33 cellular contexts compared by ENCODE assay signal in the genomic region with DNA sequence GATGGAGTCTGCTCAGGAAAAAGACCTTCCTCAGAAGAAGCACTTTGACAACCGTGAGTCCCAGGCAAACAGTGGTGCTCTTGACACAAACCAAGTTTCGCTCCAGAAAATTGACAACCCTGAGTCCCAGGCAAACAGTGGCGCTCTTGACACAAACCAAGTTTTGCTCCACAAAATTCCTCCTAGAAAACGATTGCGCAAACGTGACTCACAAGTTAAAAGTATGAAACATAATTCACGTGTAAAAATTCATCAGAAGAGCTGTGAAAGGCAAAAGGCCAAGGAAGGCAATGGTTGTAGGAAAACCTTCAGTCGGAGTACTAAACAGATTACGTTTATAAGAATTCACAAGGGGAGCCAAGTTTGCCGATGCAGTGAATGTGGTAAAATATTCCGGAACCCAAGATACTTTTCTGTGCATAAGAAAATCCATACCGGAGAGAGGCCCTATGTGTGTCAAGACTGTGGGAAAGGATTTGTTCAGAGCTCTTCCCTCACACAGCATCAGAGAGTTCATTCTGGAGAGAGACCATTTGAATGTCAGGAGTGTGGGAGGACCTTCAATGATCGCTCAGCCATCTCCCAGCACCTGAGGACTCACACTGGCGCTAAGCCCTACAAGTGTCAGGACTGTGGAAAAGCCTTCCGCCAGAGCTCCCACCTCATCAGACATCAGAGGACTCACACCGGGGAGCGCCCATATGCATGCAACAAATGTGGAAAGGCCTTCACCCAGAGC. TPM values are rescaled to one million over a fixed set of nuclear protein-coding genes. Genes with fewer than 3 reads are reported as not detected.
DNase-seq lines count a peak whose midpoint lies in the region; ATAC-seq and TF ChIP-seq lines count a peak whose summit lies in the region.
"Had no signal": no experiment of that assay in that cellular context is flagged by ENCODE, and none has a peak within 500 bp of the region (broad histone marks: within the 10 kb centered on the region; RNA-seq: fewer than 3 reads in every experiment).

No MANE protein-coding gene starts in this region.

- CTCF ChIA-PET in HCT116 (lab: Charles Lee) = no interaction called here

- no TSS peak for BruUV-seq in HCT116 (replicated peaks; lab: Mats Ljungman, UMichigan)

- no peaks in the 10 kb centered on the region for H3K79me2 ChIP-seq in HCT116 (ENCODE audit: insufficient read depth, low read length)

- intact Hi-C loops in HCT116 (cut with micrococcal nuclease) = no loop called here

- no peaks in the 10 kb centered on the region for H3K9me2 ChIP-seq in HCT116 (ENCODE audit: insufficient read depth)

- H3K4me1 ChIP-seq in HCT116 (ENCODE audit: control insufficient read depth in 1 of 2, insufficient read depth in 2 of 2, low read length in 2 of 2) (no peaks in the 10 kb centered on the region), adipocyte (ENCODE audit: control insufficient read depth, insufficient read depth, low read length) (no peaks in the 10 kb centered on the region)
- H3K4me1 ChIP-seq: ascending aorta, esophagus muscularis mucosa, foreskin keratinocyte, SJCRH30, stomach, transverse colon had no signal

- TF ChIP-seq CTCF in HCT116 (IDR thresholded peaks at IDR 0.05 in 2 of 3, conservative IDR thresholded peaks at IDR 0.05 in 1 of 3; ENCODE audit: borderline replicate concordance in 1 of 3, insufficient read depth in 1 of 3, low read depth in 2 of 3, low read length in 2 of 3) (no peak), fibroblast of mammary gland (conservative IDR thresholded peaks at IDR 0.05; ENCODE audit: control insufficient read depth, insufficient read depth, low read depth, low read length) (no peak)

- TF ChIP-seq RAD21 in HCT116 (IDR thresholded peaks at IDR 0.05; ENCODE audit: low read depth) = no peak

- no peak overlapping the region for H3K4me2 ChIP-seq in HCT116 (ENCODE audit: low read length)

- DNase-seq in HCT116 (ENCODE audit: low read depth, low spot score) (no peak), adipocyte (ENCODE audit: low read depth) (no peak), fibroblast of mammary gland (ENCODE audit: low read depth) (peak; percentile 20), ureter (ENCODE audit: low spot score) (no peak), DMS 273 treated with DMSO at 0.1 percent for 48 hours (lab: John Stamatoyannopoulos, UW) (no peak)
- DNase-seq in NK-92 treated with Interleukin-12 subunit alpha and Interleukin-12 subunit beta, amount 100 ng/mL, for 24 hours (lab: John Stamatoyannopoulos, UW) = no peak
- DNase-seq: activated CD4-positive, alpha-beta T cell treated with anti-CD3 and anti-CD28 coated beads, Interleukin-2, amount 10 ng/mL, durations not matched to agents 7 days and 5 days; activated effector memory CD4-positive, alpha-beta T cell treated with anti-CD3 and anti-CD28 coated beads, Interleukin-2, amount 50 U/mL, for 16 hours; activated T-cell treated with anti-CD3 and anti-CD28 coated beads, Interleukin-2, amount 50 U/mL, for 24 hours; caudate nucleus; cortex of kidney; DMS79; foreskin keratinocyte; head of caudate nucleus; islet precursor cell; KG1; left ventricle myocardium superior; MG63; naive B cell; NCI-H1417; NCI-H2029 treated with DMSO at 0.1 percent for 48 hours; NCI-H526; SJCRH30; stimulated activated CD4-positive, alpha-beta T cell treated with anti-CD3 and anti-CD28 coated beads, Interleukin-12 subunit alpha, Interleukin-12 subunit beta, amount 100 ng/mL, for 4 hours; stimulated activated CD4-positive, alpha-beta T cell treated with anti-CD3 and anti-CD28 coated beads, Interleukin-2, amount 100 ng/mL, for 48 hours; stomach; T-helper 9 cell; transverse colon had no signal

- RAD21 ChIA-PET in HCT116 (lab: Charles Lee; ENCODE audit: low non-redundant PET in 1 of 2, low total read pairs in 2 of 2, uncharacterized antibody in 2 of 2, unreplicated experiment in 2 of 2) = no interaction called here

- H3K9me3 ChIP-seq in HCT116 (ENCODE audit: control insufficient read depth in 1 of 2, insufficient read depth in 1 of 2, low read depth in 1 of 2, low read length in 2 of 2) = peaks cover 34 to 47% of the 10 kb centered on the region in 2 experiments; a peak in 3 of 4 replicates
- H3K9me3 ChIP-seq in adipocyte (ENCODE audit: control insufficient read depth, low read length) = peaks cover 100% of the 10 kb centered on the region

- H4K20me1 ChIP-seq in HCT116 (ENCODE audit: insufficient read depth) = no peaks in the 10 kb centered on the region

- H3K36me3 ChIP-seq in HCT116 (ENCODE audit: control insufficient read depth in 1 of 2, insufficient read depth in 2 of 2, low read length in 2 of 2) = peaks cover 0 to 27% of the 10 kb centered on the region in 2 experiments; a peak in 2 of 4 replicates
- peaks cover 68% of the 10 kb centered on the region for H3K36me3 ChIP-seq in adipocyte (ENCODE audit: control insufficient read depth, insufficient read depth, low read length, severe bottlenecking)

- no peaks in the 10 kb centered on the region for H3K27me3 ChIP-seq in HCT116 (ENCODE audit: insufficient read depth, low read length)
- no peaks in the 10 kb centered on the region for H3K27me3 ChIP-seq in adipocyte (replicated peaks; ENCODE audit: control insufficient read depth, insufficient read depth, low read length)
- H3K27me3 ChIP-seq: ascending aorta, esophagus muscularis mucosa, foreskin keratinocyte, MG63, neutrophil, SJCRH30, stomach, transverse colon had no signal

- TF ChIP-seq POLR2A in HCT116 (IDR thresholded peaks at IDR 0.05; ENCODE audit: borderline replicate concordance, extremely low read depth, insufficient read depth, insufficient read length) = no peak

- H3K9ac ChIP-seq in HCT116 (ENCODE audit: low read length) = no peak overlapping the region
- H3K9ac ChIP-seq in adipocyte (ENCODE audit: low read length) = no peak overlapping the region

- POLR2A ChIA-PET in HCT116 (lab: Charles Lee) = no interaction called here

- H3K4me3 ChIP-seq in HCT116 (replicated peaks in 1 of 2; ENCODE audit: low read depth in 1 of 2, low read length in 2 of 2) (no peak overlapping the region), adipocyte (ENCODE audit: low read length) (peak overlapping the region; percentile 70), fibroblast of mammary gland (ENCODE audit: control insufficient read depth, low read depth, low read length) (no peak overlapping the region)
- H3K4me3 ChIP-seq: esophagus muscularis mucosa, MG63, SJCRH30, stomach, transverse colon had no signal

- H3K27ac ChIP-seq in HCT116 (ENCODE audit: low read depth, low read length) = no peak overlapping the region
- peak overlapping the region; percentile 38 for H3K27ac ChIP-seq in temporal lobe (ENCODE audit: low read depth, low read length)
- H3K27ac ChIP-seq: ascending aorta, esophagus muscularis mucosa, foreskin keratinocyte, neutrophil, SJCRH30, stomach, transverse colon had no signal

- H2AFZ ChIP-seq in HCT116 (ENCODE audit: low read depth, low read length, poor library complexity, severe bottlenecking) = no peak overlapping the region

- ATAC-seq in HCT116 = no peak
- ATAC-seq: foreskin keratinocyte, left ventricle myocardium superior, sciatic nerve had no signal

TF ChIP-seq in HCT116, 20 proteins besides CTCF, POLR2A, EP300 and RAD21:
- peak; percentile 65 for TF ChIP-seq ZNF274 (IDR thresholded peaks at IDR 0.05; ENCODE audit: low read depth, low read length)
- TF ChIP-seq, protein P1, sequence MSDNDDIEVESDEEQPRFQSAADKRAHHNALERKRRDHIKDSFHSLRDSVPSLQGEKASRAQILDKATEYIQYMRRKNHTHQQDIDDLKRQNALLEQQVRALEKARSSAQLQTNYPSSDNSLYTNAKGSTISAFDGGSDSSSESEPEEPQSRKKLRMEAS (IDR thresholded peaks at IDR 0.05) = no peak
TF ChIP-seq in HCT116: peak in this region for 1.

RNA-seq across cellular contexts. Expression of gene ZNF544, which starts 16.2 kb away (rescaled TPM):
- total RNA-seq in HCT116 (2021; ENCODE audit: unreplicated experiment) (46.3 TPM), temporal lobe (41.6 TPM), ureter (46.4 TPM)
- polyA plus RNA-seq in HCT116 (2012) = 22.0 and 36.2 TPM in 2 replicates

RNA-seq across cellular contexts. Expression of gene ZNF274, which starts 29.6 kb away (rescaled TPM):
- total RNA-seq in HCT116 (2021; ENCODE audit: unreplicated experiment) (7.8 TPM), temporal lobe (18.7 TPM), ureter (29.7 TPM)
- 8.0 and 10.1 TPM in 2 replicates for polyA plus RNA-seq in HCT116 (2012)
